In genomic region chr7:132576723-132577089, GRCh38 we compare ENCODE assay signal across 9 cellular contexts. TPM values are rescaled to one million over a fixed set of nuclear protein-coding genes. Genes with fewer than 3 reads are reported as not detected.
A peak's percentile ranks its signal among the peaks of the same experiment; 100 is the strongest.
DNase-seq lines count a peak whose midpoint lies in the region; ATAC-seq, FAIRE-seq and TF ChIP-seq lines count a peak whose summit lies in the region.
"Had no signal": no experiment of that assay in that cellular context is flagged by ENCODE, and none has a peak within 500 bp of the region (broad histone marks: within the 10 kb centered on the region; RNA-seq: fewer than 3 reads in every experiment).

No MANE protein-coding gene starts in this region.

- intact Hi-C loops in activated CD4-positive, alpha-beta memory T cell treated with anti-CD3 and anti-CD28 coated beads for 36 hours (cut with micrococcal nuclease), result loop anchor here (5.0 kb wide), 1 partner anchor 49 kb away; no protein-coding TSS in a partner anchor

- TF ChIP-seq CTCF in AG10803 (conservative IDR thresholded peaks at IDR 0.05; ENCODE audit: low read length) (no peak), omental fat pad (IDR thresholded peaks at IDR 0.05) (no peak)

- H3K4me3 Mint-ChIP-seq in activated CD4-positive, alpha-beta memory T cell treated with anti-CD3 and anti-CD28 coated beads for 36 hours, result no peak overlapping the region

- CTCF ChIA-PET in activated CD4-positive, alpha-beta memory T cell treated with anti-CD3 and anti-CD28 coated beads for 36 hours (lab: Charles Lee), result interaction anchor here (0.6 to 6.1 kb wide), 2 partner anchors 19 to 183 kb away, joined by 3 to 95 read pairs; no protein-coding TSS in a partner anchor

- peaks cover 66% of the 10 kb centered on the region for H3K27me3 Mint-ChIP-seq in activated CD4-positive, alpha-beta memory T cell treated with anti-CD3 and anti-CD28 coated beads for 36 hours

- DNase-seq in AG10803 (ENCODE audit: low read depth) (no peak), MG63 (no peak), frontal cortex (ENCODE audit: low spot score in 2 of 2) (peak; percentile 39 to 50), omental fat pad (ENCODE audit: low spot score) (no peak), AG08395 (ENCODE audit: low spot score) (no peak), SIG-M5 treated with dmso at 0.1 percent for 504 hours (lab: John Stamatoyannopoulos, UW; ENCODE audit: unreplicated experiment) (no peak)
- DNase-seq in activated CD4-positive, alpha-beta memory T cell treated with anti-CD3 and anti-CD28 coated beads for 36 hours, result no peak

- no peaks in the 10 kb centered on the region for H3K9me3 ChIP-seq in MG63

- no peaks in the 10 kb centered on the region for H3K9me3 Mint-ChIP-seq in activated CD4-positive, alpha-beta memory T cell treated with anti-CD3 and anti-CD28 coated beads for 36 hours

- H3K4me1 Mint-ChIP-seq in activated CD4-positive, alpha-beta memory T cell treated with anti-CD3 and anti-CD28 coated beads for 36 hours (ENCODE audit: low read depth), result peaks cover 13% of the 10 kb centered on the region

- no peaks in the 10 kb centered on the region for H3K36me3 ChIP-seq in MG63

- POLR2A ChIA-PET in activated CD4-positive, alpha-beta memory T cell treated with anti-CD3 and anti-CD28 coated beads for 36 hours (lab: Charles Lee), result no interaction called here

- H3K27me3 ChIP-seq in MG63, result peaks cover 30% of the 10 kb centered on the region

- H3K4me3 ChIP-seq in AG10803 (ENCODE audit: low read length) (peak overlapping the region; percentile 68), MG63 (peak overlapping the region; percentile 20; the same call in 1 of the 2 replicates)

- H3K27ac Mint-ChIP-seq in activated CD4-positive, alpha-beta memory T cell treated with anti-CD3 and anti-CD28 coated beads for 36 hours, result no peak overlapping the region

- no peaks in the 10 kb centered on the region for H3K36me3 Mint-ChIP-seq in activated CD4-positive, alpha-beta memory T cell treated with anti-CD3 and anti-CD28 coated beads for 36 hours

- ATAC-seq in omental fat pad (ENCODE audit: low FRiP score), result peak; percentile 5
- ATAC-seq in HG03039 (IDR thresholded peaks at IDR 0.05; ENCODE audit: unreplicated experiment), result no peak

- no peak for FAIRE-seq in frontal cortex (lab: Jason Lieb, UNC)
- FAIRE-seq: islet of Langerhans had no signal

RNA-seq across cellular contexts. Expression of gene PLXNA4, which starts 0.4 kb away (rescaled TPM):
- not detected in 2 replicates for total RNA-seq in MG63 (2014; rRNA removed; shearing (Covaris generic); ENCODE audit: low replicate concordance)
- total RNA-seq in frontal cortex (67.7 TPM), omental fat pad (100 to 1,000 TPM in 1 of 4 donors, 10 to 100 TPM in 3; 31.4 to 111 (median 41.9) TPM)
- total RNA-seq in activated CD4-positive, alpha-beta memory T cell treated with anti-CD3 and anti-CD28 coated beads for 36 hours, result under 1 TPM; 0.17 to 0.24 TPM

Comparison
In these comparisons a context has a peak if more than half of its experiments do, and no peak if none do; other contexts are left out.
1. DNase-seq: peak in frontal cortex (2 of 2); none in AG10803 (single experiment), MG63 (single experiment), omental fat pad (single experiment), AG08395 (single experiment), SIG-M5 treated with dmso at 0.1 percent for 504 hours (single experiment) and activated CD4-positive, alpha-beta memory T cell treated with anti-CD3 and anti-CD28 coated beads for 36 hours (single experiment).
2. RNA of gene PLXNA4, which starts 0.4 kb away (total RNA-seq): 67.7 TPM in frontal cortex (single experiment) and 31.4 to 111 TPM in omental fat pad; 0.17 to 0.24 TPM in activated CD4-positive, alpha-beta memory T cell treated with anti-CD3 and anti-CD28 coated beads for 36 hours and not detected in MG63; every median in the first group is over 10 times any median in the second.